In genomic region chr2:112817082-112817481, GRCh38 we compare ENCODE assay signal across 23 cellular contexts. TPM values are rescaled to one million over a fixed set of nuclear protein-coding genes. Genes with fewer than 3 reads are reported as not detected.
DNase-seq lines count a peak whose midpoint lies in the region; ATAC-seq, FAIRE-seq and TF ChIP-seq lines count a peak whose summit lies in the region.
"Had no signal": no experiment of that assay in that cellular context is flagged by ENCODE, and none has a peak within 500 bp of the region (broad histone marks: within the 10 kb centered on the region; RNA-seq: fewer than 3 reads in every experiment).

No MANE protein-coding gene starts in this region.

- TF ChIP-seq EP300 in H1 (IDR thresholded peaks at IDR 0.05; ENCODE audit: borderline replicate concordance in 1 of 2, low read depth in 2 of 2, low read length in 2 of 2) = no peak
- no peak for TF ChIP-seq EP300 in gastroesophageal sphincter (IDR thresholded peaks at IDR 0.05)

- no peak overlapping the region for H3K4me3 ChIP-seq in RWPE2 (ENCODE audit: severe bottlenecking)
- H3K4me3 ChIP-seq in H1 (ENCODE audit: extremely low read depth in 1 of 4, insufficient read depth in 2 of 4, low read depth in 3 of 4, low read length in 4 of 4) = no peak overlapping the region
- no peak overlapping the region for H3K4me3 ChIP-seq in mesenchymal stem cell (ENCODE audit: insufficient read depth in 1 of 2, low read depth in 1 of 2, low read length in 2 of 2)
- H3K4me3 ChIP-seq in gastroesophageal sphincter = no peak overlapping the region

- TF ChIP-seq CTCF in Calu3 (IDR thresholded peaks at IDR 0.05; ENCODE audit: unreplicated experiment) = no peak
- TF ChIP-seq CTCF in RWPE2 (IDR thresholded peaks at IDR 0.05; ENCODE audit: poor library complexity, severe bottlenecking) = no peak
- TF ChIP-seq CTCF in H1 (IDR thresholded peaks at IDR 0.05; ENCODE audit: control extremely low read depth in 1 of 3, insufficient read depth in 1 of 3, low read depth in 1 of 3, low read length in 3 of 3) = peak in 2 of 3 experiments; percentile 25 to 39; a peak in 2 of 4 replicates
- no peak for TF ChIP-seq CTCF in gastroesophageal sphincter (IDR thresholded peaks at IDR 0.05)

- no peak overlapping the region for H3K9ac ChIP-seq in H1 (replicated peaks in 1 of 4; ENCODE audit: extremely low read depth in 1 of 4, low read depth in 3 of 4, low read length in 3 of 4)
- H3K9ac ChIP-seq in mesenchymal stem cell (ENCODE audit: low read length) = no peak overlapping the region

- no peak overlapping the region for H3K56ac ChIP-seq in H1 (replicated peaks; ENCODE audit: insufficient read length, low read depth, low read length)

- POLR2A ChIA-PET in H1 (lab: Charles Lee; ENCODE audit: partially characterized antibody) = no interaction called here

- H2BK15ac ChIP-seq in H1 (ENCODE audit: low read length) (no peak overlapping the region), mesenchymal stem cell (ENCODE audit: low read depth, poor library complexity, severe bottlenecking) (no peak overlapping the region)

- H3K9me3 ChIP-seq in RWPE2 (ENCODE audit: severe bottlenecking) (no peaks in the 10 kb centered on the region), H1 (ENCODE audit: insufficient read depth in 2 of 2, low read depth in 1 of 2, low read length in 1 of 2) (no peaks in the 10 kb centered on the region), mesenchymal stem cell (ENCODE audit: control insufficient read depth, low read length) (no peaks in the 10 kb centered on the region), gastroesophageal sphincter (no peaks in the 10 kb centered on the region)

- no peaks in the 10 kb centered on the region for H3K36me3 ChIP-seq in RWPE2 (ENCODE audit: low read depth)
- no peaks in the 10 kb centered on the region for H3K36me3 ChIP-seq in H1 (ENCODE audit: control insufficient read depth in 2 of 4, insufficient read depth in 4 of 4, low read length in 3 of 4)
- no peaks in the 10 kb centered on the region for H3K36me3 ChIP-seq in mesenchymal stem cell (ENCODE audit: control insufficient read depth in 1 of 2, insufficient read depth in 2 of 2, low read depth in 1 of 2, low read length in 2 of 2)
- no peaks in the 10 kb centered on the region for H3K36me3 ChIP-seq in gastroesophageal sphincter

- H3K14ac ChIP-seq in H1 (ENCODE audit: insufficient read length) = no peak overlapping the region
- no peak overlapping the region for H3K14ac ChIP-seq in mesenchymal stem cell (ENCODE audit: low read length in 2 of 2)

- peak; percentile 20 to 38; a peak in 2 of 4 replicates for TF ChIP-seq RAD21 in H1 (IDR thresholded peaks at IDR 0.05 in 1 of 2, conservative IDR thresholded peaks at IDR 0.05 in 1 of 2; ENCODE audit: low read depth in 2 of 2, low read length in 2 of 2)

- no peaks in the 10 kb centered on the region for H3K79me2 ChIP-seq in H1 (ENCODE audit: control insufficient read depth in 1 of 2, insufficient read depth in 2 of 2, low read length in 2 of 2)

- H4K8ac ChIP-seq in H1 (ENCODE audit: extremely low read depth, insufficient read depth, low read length) = no peak overlapping the region
- H4K8ac ChIP-seq in mesenchymal stem cell (ENCODE audit: low read length) = no peak overlapping the region

- no peak overlapping the region for H2BK120ac ChIP-seq in H1 (replicated peaks; ENCODE audit: low read depth, low read length)
- no peak overlapping the region for H2BK120ac ChIP-seq in mesenchymal stem cell (ENCODE audit: low read depth, low read length)

- no peak overlapping the region; the same call in 1 of the 2 replicates for H2AFZ ChIP-seq in H1 (ENCODE audit: low read length)
- no peak overlapping the region for H2AFZ ChIP-seq in mesenchymal stem cell (ENCODE audit: low read depth, low read length)

- peaks cover 13% of the 10 kb centered on the region for H3K36me3 Mint-ChIP-seq in Calu3 (ENCODE audit: insufficient read depth, unreplicated experiment)
- H3K36me3 Mint-ChIP-seq: CD8-positive, alpha-beta memory T cell had no signal

- TF ChIP-seq POLR2A in H1 (IDR thresholded peaks at IDR 0.05; ENCODE audit: control extremely low read depth in 1 of 2, low read depth in 2 of 2, low read length in 2 of 2) = no peak
- no peak for TF ChIP-seq POLR2A in gastroesophageal sphincter (IDR thresholded peaks at IDR 0.05)

- no peak overlapping the region for H4K5ac ChIP-seq in H1 (ENCODE audit: insufficient read length, low read depth, low read length)

- ATAC-seq in RWPE2 (ENCODE audit: low read depth) (no peak), gastroesophageal sphincter (no peak), HG03280 (IDR thresholded peaks at IDR 0.05; ENCODE audit: unreplicated experiment) (no peak), GM19463 (IDR thresholded peaks at IDR 0.05; ENCODE audit: unreplicated experiment) (no peak)

- H3K27me3 ChIP-seq in RWPE2 (ENCODE audit: insufficient read depth, poor library complexity, severe bottlenecking) (no peaks in the 10 kb centered on the region), H1 (replicated peaks in 1 of 4; ENCODE audit: control insufficient read depth in 3 of 4, extremely low read depth in 1 of 4, insufficient read depth in 3 of 4, low read length in 3 of 4) (no peaks in the 10 kb centered on the region), mesenchymal stem cell (ENCODE audit: control insufficient read depth in 1 of 2, insufficient read depth in 1 of 2, low read length in 2 of 2) (no peaks in the 10 kb centered on the region), gastroesophageal sphincter (no peaks in the 10 kb centered on the region)

- WGBS in H1 (ENCODE audit: extremely low coverage in 1 of 2, insufficient coverage in 1 of 2, insufficient read length in 1 of 2, insufficient replicate concordance in 2 of 2, low coverage in 1 of 2, low lambda C conversion rate in 2 of 2, missing lambda C conversion rate in 1 of 2), 2 experiments = 59% methylated on average over 3 of the region's 3 CpGs; no CpG with 5 or more reads in 1 of the 2 experiments
- WGBS in mesenchymal stem cell = 81% methylated on average over 3 of the region's 3 CpGs
- 90% methylated on average over 2 of the region's 3 CpGs; no CpG with 5 or more reads in 1 of the 2 donors for WGBS in gastroesophageal sphincter (ENCODE audit: low coverage in 1 of 2), 2 donors

- CTCF ChIA-PET in Calu3 (lab: Charles Lee) (interaction anchor here (1.0 to 1.6 kb wide), 2 partner anchors 18 to 83 kb away, joined by 4 to 5 read pairs; no protein-coding TSS in a partner anchor), H1 (lab: Charles Lee; ENCODE audit: partially characterized antibody) (interaction anchor here (0.6 to 1.5 kb wide), 6 partner anchors 15 to 216 kb away, joined by 3 read pairs; partner anchors contain the start of gene IL1B)

- H3K79me1 ChIP-seq in H1 (ENCODE audit: low read depth, low read length) (no peaks in the 10 kb centered on the region), mesenchymal stem cell (replicated peaks; ENCODE audit: low read length, poor library complexity, severe bottlenecking) (no peaks in the 10 kb centered on the region)

- H2BK12ac ChIP-seq in H1 (ENCODE audit: low read depth, low read length) (0 out of 2 replicates have a peak overlapping the region, but pooled peaks have one; percentile 84), mesenchymal stem cell (ENCODE audit: low read length in 2 of 2) (no peak overlapping the region)

- H3K18ac ChIP-seq in H1 (ENCODE audit: extremely low read depth, low read length) (no peak overlapping the region), mesenchymal stem cell (ENCODE audit: low read depth in 1 of 2, low read length in 2 of 2) (no peak overlapping the region)

- H3K4me1 ChIP-seq in RWPE2 (ENCODE audit: insufficient read depth, poor library complexity, severe bottlenecking) = peaks cover 31% of the 10 kb centered on the region
- H3K4me1 ChIP-seq in H1 (replicated peaks in 1 of 4; ENCODE audit: control insufficient read depth in 3 of 4, insufficient read depth in 4 of 4, low read length in 3 of 4) = peaks cover 0 to 33% (median 8%) of the 10 kb centered on the region in 4 experiments; a peak in 5 of 7 replicates
- H3K4me1 ChIP-seq in mesenchymal stem cell (ENCODE audit: control insufficient read depth, insufficient read depth, low read depth, low read length) = peaks cover 13% of the 10 kb centered on the region
- H3K4me1 ChIP-seq in gastroesophageal sphincter = peaks cover 0 to 16% (median 7%) of the 10 kb centered on the region in 3 donors

- no peak for DNase-seq in Calu3
- no peak for DNase-seq in RWPE2 (ENCODE audit: low spot score)
- no peak for DNase-seq in H1 (ENCODE audit: low read depth in 1 of 2, low spot score in 2 of 2)
- DNase-seq in mesenchymal stem cell = no peak
- no peak for DNase-seq in DMS53 (lab: John Stamatoyannopoulos, UW)
- DNase-seq: ACHN; C1 segment of cervical spinal cord; CD8-positive, alpha-beta memory T cell; MM.1S; NCI-H1048; NCI-H1417 treated with DMSO at 0.1 percent for 48 hours; NCI-H187; NCI-H2107; NCI-H446 treated with DMSO at 0.1 percent for 48 hours; NCI-H526 treated with DMSO at 0.1 percent for 48 hours; OCI-M1; SHP77; SW 1271 had no signal

- H3K4me3 Mint-ChIP-seq in Calu3 (ENCODE audit: low read depth, unreplicated experiment) = no peak overlapping the region
- H3K4me3 Mint-ChIP-seq: CD8-positive, alpha-beta memory T cell had no signal

- H3K4ac ChIP-seq in H1 (replicated peaks; ENCODE audit: insufficient read length, low read depth, low read length) (no peak overlapping the region), mesenchymal stem cell (ENCODE audit: low read depth in 1 of 2, low read length in 2 of 2) (peak overlapping the region in 1 of 2 experiments; percentile 47)

- H3K27ac ChIP-seq in RWPE2 (ENCODE audit: poor library complexity, severe bottlenecking) (peak overlapping the region; percentile 96), H1 (ENCODE audit: low read depth, low read length) (no peak overlapping the region), mesenchymal stem cell (ENCODE audit: low read length, poor library complexity, severe bottlenecking) (peak overlapping the region; percentile 5), gastroesophageal sphincter (no peak overlapping the region)
- H3K27ac ChIP-seq: 22Rv1 had no signal

- H3K4me2 ChIP-seq in H1 (ENCODE audit: insufficient read depth in 1 of 2, low read depth in 2 of 2, low read length in 2 of 2) (no peak overlapping the region), mesenchymal stem cell (ENCODE audit: low read length, poor library complexity, severe bottlenecking) (no peak overlapping the region)

- BruUV-seq in Calu3 (replicated peaks; lab: Mats Ljungman, UMichigan) = no TSS peak

- H3K27me3 Mint-ChIP-seq in Calu3 (ENCODE audit: unreplicated experiment) = no peaks in the 10 kb centered on the region
- H3K27me3 Mint-ChIP-seq: CD8-positive, alpha-beta memory T cell had no signal

- 0 out of 2 replicates have a peak overlapping the region, but pooled peaks have one; percentile 6 for H2BK20ac ChIP-seq in H1 (ENCODE audit: low read length)

- H3K23me2 ChIP-seq in H1 (ENCODE audit: low read depth, low read length) = no peaks in the 10 kb centered on the region

- H3K4me1 Mint-ChIP-seq in Calu3 (ENCODE audit: low read depth, unreplicated experiment) = peaks cover 73% of the 10 kb centered on the region

- H3K27ac Mint-ChIP-seq in Calu3 (ENCODE audit: unreplicated experiment) = peak overlapping the region; percentile 55
- H3K27ac Mint-ChIP-seq: CD8-positive, alpha-beta memory T cell had no signal

- H3K9me3 Mint-ChIP-seq in Calu3 (ENCODE audit: low read depth, unreplicated experiment) = no peaks in the 10 kb centered on the region
- H3K9me3 Mint-ChIP-seq: CD8-positive, alpha-beta memory T cell had no signal

- intact Hi-C loops in Calu3 (cut with micrococcal nuclease; ENCODE audit: unreplicated experiment) = no loop called here

- H2BK5ac ChIP-seq in H1 (ENCODE audit: low read depth, low read length) = 0 out of 2 replicates have a peak overlapping the region, but pooled peaks have one; percentile 88
- H2BK5ac ChIP-seq in mesenchymal stem cell (ENCODE audit: low read depth, low read length, poor library complexity, severe bottlenecking) = no peak overlapping the region

- H4K20me1 ChIP-seq in H1 (replicated peaks in 1 of 2; ENCODE audit: control insufficient read depth in 1 of 2, insufficient read depth in 2 of 2, low read length in 2 of 2) = no peaks in the 10 kb centered on the region

- H3K23ac ChIP-seq in H1 (ENCODE audit: insufficient read length) (no peak overlapping the region), mesenchymal stem cell (ENCODE audit: low read length in 2 of 2) (no peak overlapping the region)

- H4K91ac ChIP-seq in H1 (replicated peaks; ENCODE audit: insufficient read length, low read length) (no peak overlapping the region), mesenchymal stem cell (ENCODE audit: low read length) (no peak overlapping the region)

- no peak for FAIRE-seq in H1 (lab: Jason Lieb, UNC)
- FAIRE-seq: D721Med had no signal

- H2AK5ac ChIP-seq in H1 (ENCODE audit: low read depth, low read length) = no peak overlapping the region
- H2AK5ac ChIP-seq in mesenchymal stem cell (ENCODE audit: low read length, severe bottlenecking) = no peak overlapping the region

RNA-seq across cellular contexts. Expression of gene IL1B, which starts 19.5 kb away (rescaled TPM):
- 4.1 and 15.5 TPM in 2 replicates for total RNA-seq in Calu3 (2022)
- total RNA-seq in H1 (2021; fragmentation: NEBNext Ultra II Directional; extraction: Animal tissue kit (Norgen Biotek cat#: 25700)) = not detected in 2 replicates
- not detected in 2 replicates for polyA plus RNA-seq in H1 (2011; rRNA removed)
- polyA plus RNA-seq in H1 (2011; cell fraction: cytosol; rRNA removed) = 0.12 TPM
- not detected for polyA plus RNA-seq in H1 (2011; cell fraction: nucleus; rRNA removed)
- polyA plus RNA-seq in H1 (2012, experiment 1 of 2) = not detected in 4 replicates
- polyA plus RNA-seq in H1 (2012, experiment 2 of 2) = not detected
- not detected for polyA plus RNA-seq in H1 (2013, experiment 1 of 2)
- not detected for polyA plus RNA-seq in H1 (2013, experiment 2 of 2)
- polyA minus RNA-seq in H1 (2011; rRNA and poly(A)+ RNA removed) = 1.5 TPM in 1 of 2 replicates, not detected in the other
- polyA minus RNA-seq in H1 (2011; cell fraction: cytosol; rRNA and poly(A)+ RNA removed) = not detected
- polyA minus RNA-seq in H1 (2011; cell fraction: nucleus; rRNA and poly(A)+ RNA removed) = not detected
- polyA plus RNA-seq in mesenchymal stem cell (2013, experiment 1 of 2) = 5.3 TPM
- polyA plus RNA-seq in mesenchymal stem cell (2013, experiment 2 of 2) = 5.7 TPM
- total RNA-seq in gastroesophageal sphincter = 1 to 10 TPM in 2 of 4 donors, not detected in 2; 2.7 to 3.2 TPM
- total RNA-seq: CD8-positive, alpha-beta memory T cell had no signal
- polyA plus RNA-seq: CD8-positive, alpha-beta memory T cell had no signal

RNA-seq across cellular contexts. Expression of gene IL1A, which starts 32.8 kb away (rescaled TPM):
- total RNA-seq in Calu3 (2022) (6.4 and 14.4 TPM in 2 replicates), gastroesophageal sphincter (not detected)
- total RNA-seq in H1 (2021; fragmentation: NEBNext Ultra II Directional; extraction: Animal tissue kit (Norgen Biotek cat#: 25700)) = 0.34 and 0.74 TPM in 2 replicates
- 0.25 and 0.32 TPM in 2 replicates for polyA plus RNA-seq in H1 (2011; rRNA removed)
- polyA plus RNA-seq in H1 (2011; cell fraction: cytosol; rRNA removed) = 0.25 TPM
- polyA plus RNA-seq in H1 (2011; cell fraction: nucleus; rRNA removed) = 0.07 TPM
- 0.21 to 0.69 TPM (median 0.60 TPM) in 4 replicates for polyA plus RNA-seq in H1 (2012, experiment 1 of 2)
- not detected for polyA plus RNA-seq in H1 (2012, experiment 2 of 2)
- 0.51 TPM for polyA plus RNA-seq in H1 (2013, experiment 1 of 2)
- polyA plus RNA-seq in H1 (2013, experiment 2 of 2) = 0.55 TPM
- polyA minus RNA-seq in H1 (2011; rRNA and poly(A)+ RNA removed) = 0.37 and 0.41 TPM in 2 replicates
- not detected for polyA minus RNA-seq in H1 (2011; cell fraction: cytosol; rRNA and poly(A)+ RNA removed)
- 0.60 TPM for polyA minus RNA-seq in H1 (2011; cell fraction: nucleus; rRNA and poly(A)+ RNA removed)
- 0.72 TPM for polyA plus RNA-seq in mesenchymal stem cell (2013, experiment 1 of 2)
- 0.84 TPM for polyA plus RNA-seq in mesenchymal stem cell (2013, experiment 2 of 2)
- polyA plus RNA-seq: CD8-positive, alpha-beta memory T cell had no signal

RNA-seq across cellular contexts. Expression of gene CKAP2L, which starts 52.7 kb away (rescaled TPM):
- total RNA-seq in Calu3 (2022) (27.4 and 42.5 TPM in 2 replicates), gastroesophageal sphincter (1 to 10 TPM in 1 of 4 donors, under 1 TPM in 1, not detected in 2; 0.50 to 1.8 TPM)
- total RNA-seq in H1 (2021; fragmentation: NEBNext Ultra II Directional; extraction: Animal tissue kit (Norgen Biotek cat#: 25700)) = 19.3 and 20.7 TPM in 2 replicates
- polyA plus RNA-seq in H1 (2011; rRNA removed) = 1.6 and 2.5 TPM in 2 replicates
- 4.1 TPM for polyA plus RNA-seq in H1 (2011; cell fraction: cytosol; rRNA removed)
- 4.1 TPM for polyA plus RNA-seq in H1 (2011; cell fraction: nucleus; rRNA removed)
- polyA plus RNA-seq in H1 (2012, experiment 1 of 2) = 5.7 to 11.6 TPM (median 6.5 TPM) in 4 replicates
- 0.55 TPM for polyA plus RNA-seq in H1 (2012, experiment 2 of 2)
- polyA plus RNA-seq in H1 (2013, experiment 1 of 2) = 12.2 TPM
- 11.0 TPM for polyA plus RNA-seq in H1 (2013, experiment 2 of 2)
- polyA minus RNA-seq in H1 (2011; rRNA and poly(A)+ RNA removed) = 7.0 and 12.7 TPM in 2 replicates
- polyA minus RNA-seq in H1 (2011; cell fraction: cytosol; rRNA and poly(A)+ RNA removed) = 5.7 TPM
- 18.7 TPM for polyA minus RNA-seq in H1 (2011; cell fraction: nucleus; rRNA and poly(A)+ RNA removed)
- 2.7 TPM for polyA plus RNA-seq in mesenchymal stem cell (2013, experiment 1 of 2)
- 3.1 TPM for polyA plus RNA-seq in mesenchymal stem cell (2013, experiment 2 of 2)
- polyA plus RNA-seq: CD8-positive, alpha-beta memory T cell had no signal

Comparison
In these comparisons a context has a peak if more than half of its experiments do, and no peak if none do; other contexts are left out.
1. CTCF ChIP-seq: peak in H1 (2 of 3); none in Calu3 (single experiment), RWPE2 (single experiment) and gastroesophageal sphincter (0 of 4).
2. H3K27ac ChIP-seq: peak in RWPE2 (single experiment) and mesenchymal stem cell (single experiment); none in H1 (single experiment) and gastroesophageal sphincter (0 of 4).